ENCODE assay signal across 7 cellular contexts in genomic region chr2:224885836-224886547, GRCh38.
DNase-seq lines count a peak whose midpoint lies in the region; ATAC-seq and TF ChIP-seq lines count a peak whose summit lies in the region.

No MANE protein-coding gene starts in this region.

- no peak overlapping the region for H3K27ac ChIP-seq in thyroid gland

- POLR2A ChIA-PET in Caco-2 (lab: Charles Lee) = no interaction called here

- H3K9me3 Mint-ChIP-seq in T-helper 1 cell treated with Interleukin-12 subunit alpha and Interleukin-12 subunit beta and Interleukin-4 antibody, amounts not matched to agents 30 μg/mL and 1 μg/mL, for 36 hours = no peaks in the 10 kb centered on the region
- no peaks in the 10 kb centered on the region for H3K9me3 Mint-ChIP-seq in Caco-2 (ENCODE audit: unreplicated experiment)

- peak overlapping the region; percentile 7 for H3K4me3 Mint-ChIP-seq in T-helper 1 cell treated with Interleukin-12 subunit alpha and Interleukin-12 subunit beta and Interleukin-4 antibody, amounts not matched to agents 30 μg/mL and 1 μg/mL, for 36 hours
- no peak overlapping the region for H3K4me3 Mint-ChIP-seq in Caco-2 (ENCODE audit: unreplicated experiment)

- BruUV-seq in Caco-2 (replicated peaks; lab: Mats Ljungman, UMichigan) = no TSS peak

- DNase-seq in myocyte (ENCODE audit: low read depth) (peak; percentile 32), thyroid gland (no peak), NCI-H524 (lab: John Stamatoyannopoulos, UW) (no peak), Caco-2 (no peak)

- peak; percentile 80 for ATAC-seq in GM18909 (IDR thresholded peaks at IDR 0.05; ENCODE audit: poor library complexity, unreplicated experiment)
- ATAC-seq in HG02943 (IDR thresholded peaks at IDR 0.05; ENCODE audit: low read depth, unreplicated experiment) = peak; percentile 58

- peaks cover 63% of the 10 kb centered on the region for H3K4me1 Mint-ChIP-seq in T-helper 1 cell treated with Interleukin-12 subunit alpha and Interleukin-12 subunit beta and Interleukin-4 antibody, amounts not matched to agents 30 μg/mL and 1 μg/mL, for 36 hours (ENCODE audit: low read depth)
- H3K4me1 Mint-ChIP-seq in Caco-2 (ENCODE audit: low read depth, unreplicated experiment) = no peaks in the 10 kb centered on the region

- TF ChIP-seq POLR2A in thyroid gland (IDR thresholded peaks at IDR 0.05) = no peak

- H3K4me3 ChIP-seq in thyroid gland (replicated peaks in 1 of 3) (no peak overlapping the region), Caco-2 (ENCODE audit: low read depth, low read length) (no peak overlapping the region)

- TF ChIP-seq CTCF in thyroid gland (IDR thresholded peaks at IDR 0.05) = no peak
- no peak for TF ChIP-seq CTCF in Caco-2 (IDR thresholded peaks at IDR 0.05; ENCODE audit: insufficient read depth in 1 of 2, low read depth in 1 of 2, low read length in 1 of 2, severe bottlenecking in 1 of 2, unreplicated experiment in 1 of 2)

- H3K27ac Mint-ChIP-seq in T-helper 1 cell treated with Interleukin-12 subunit alpha and Interleukin-12 subunit beta and Interleukin-4 antibody, amounts not matched to agents 30 μg/mL and 1 μg/mL, for 36 hours = peak overlapping the region; percentile 74
- H3K27ac Mint-ChIP-seq in Caco-2 (ENCODE audit: unreplicated experiment) = no peak overlapping the region

- WGBS in thyroid gland, 2 donors = 84 to 88% methylated on average over 9 of the region's 9 CpGs

- H3K36me3 ChIP-seq in thyroid gland (no peaks in the 10 kb centered on the region), Caco-2 (ENCODE audit: control insufficient read depth, insufficient read depth, low read length) (no peaks in the 10 kb centered on the region)

- H3K27me3 ChIP-seq in thyroid gland (no peaks in the 10 kb centered on the region), Caco-2 (replicated peaks; ENCODE audit: control insufficient read depth, insufficient read depth, low read length) (no peaks in the 10 kb centered on the region)

- H3K36me3 Mint-ChIP-seq in T-helper 1 cell treated with Interleukin-12 subunit alpha and Interleukin-12 subunit beta and Interleukin-4 antibody, amounts not matched to agents 30 μg/mL and 1 μg/mL, for 36 hours (ENCODE audit: low read depth) = peaks cover 82% of the 10 kb centered on the region
- no peaks in the 10 kb centered on the region for H3K36me3 Mint-ChIP-seq in Caco-2 (ENCODE audit: insufficient read depth, unreplicated experiment)

- CTCF ChIA-PET in Caco-2 (lab: Charles Lee) = no interaction called here

- H3K9me3 ChIP-seq in thyroid gland (no peaks in the 10 kb centered on the region), Caco-2 (no peaks in the 10 kb centered on the region)

- no peaks in the 10 kb centered on the region for H3K27me3 Mint-ChIP-seq in T-helper 1 cell treated with Interleukin-12 subunit alpha and Interleukin-12 subunit beta and Interleukin-4 antibody, amounts not matched to agents 30 μg/mL and 1 μg/mL, for 36 hours (ENCODE audit: low read depth)
- peaks cover 5% of the 10 kb centered on the region for H3K27me3 Mint-ChIP-seq in Caco-2 (ENCODE audit: insufficient read depth, unreplicated experiment)

- intact Hi-C loops in thyroid gland (cut with DNase I) (no loop called here), Caco-2 (cut with micrococcal nuclease; ENCODE audit: unreplicated experiment) (no loop called here)

- H3K4me1 ChIP-seq in thyroid gland (no peaks in the 10 kb centered on the region), Caco-2 (no peaks in the 10 kb centered on the region)
